7 cellular contexts compared by ENCODE assay signal in genomic region chrX:39261446-39262147, GRCh38.
DNase-seq lines count a peak whose midpoint lies in the region; ATAC-seq and TF ChIP-seq lines count a peak whose summit lies in the region.

No MANE protein-coding gene starts in this region.

- no peaks in the 10 kb centered on the region for H3K36me3 Mint-ChIP-seq in brain

- peak; percentile 8 for DNase-seq in HCEC 1CT
- peak; percentile 14 for DNase-seq in NCI-H774 (lab: John Stamatoyannopoulos, UW)
- DNase-seq in right lobe of liver = no peak

- H3F3A ChIP-seq in DOHH2 (ENCODE audit: control insufficient read depth, insufficient read depth) = no peaks in the 10 kb centered on the region

- no peaks in the 10 kb centered on the region for H3K9me2 ChIP-seq in DOHH2 (replicated peaks; ENCODE audit: control insufficient read depth, low read length)

- no peak for TF ChIP-seq POLR2A in right lobe of liver (IDR thresholded peaks at IDR 0.05)

- H3K4me2 ChIP-seq in DOHH2 (ENCODE audit: low read length) = no peak overlapping the region

- H3K27me3 ChIP-seq in DOHH2 (ENCODE audit: control insufficient read depth, low read length) (no peaks in the 10 kb centered on the region), right lobe of liver (no peaks in the 10 kb centered on the region)

- no peaks in the 10 kb centered on the region for H4K20me1 ChIP-seq in DOHH2 (ENCODE audit: control insufficient read depth, insufficient read depth, low read depth, low read length)

- TF ChIP-seq CTCF in DOHH2 (IDR thresholded peaks at IDR 0.05; ENCODE audit: low read depth, low read length, poor library complexity, severe bottlenecking) (peak; percentile 51), brain (conservative IDR thresholded peaks at IDR 0.05) (peak; percentile 59 to 78), right lobe of liver (IDR thresholded peaks at IDR 0.05) (peak; percentile 46 to 62 (median 60))

- H3K4me3 ChIP-seq in DOHH2 (ENCODE audit: low read length) (no peak overlapping the region), right lobe of liver (no peak overlapping the region)

- H3K27ac ChIP-seq in DOHH2 (ENCODE audit: low read depth, low read length) = no peak overlapping the region
- H3K27ac ChIP-seq in right lobe of liver = no peak overlapping the region

- 25% methylated on average over 1 of the region's 1 CpG for WGBS in right lobe of liver (ENCODE audit: insufficient coverage, low coverage, low lambda C conversion rate, missing lambda C conversion rate)

- no peaks in the 10 kb centered on the region for H3K36me3 ChIP-seq in DOHH2 (ENCODE audit: control insufficient read depth, low read length)
- H3K36me3 ChIP-seq in right lobe of liver = no peaks in the 10 kb centered on the region

- H3K79me2 ChIP-seq in DOHH2 (ENCODE audit: control insufficient read depth, low read length) = no peaks in the 10 kb centered on the region

- peak; percentile 42 to 55 (median 48) for ATAC-seq in right lobe of liver
- ATAC-seq in HG03521 (IDR thresholded peaks at IDR 0.05; ENCODE audit: unreplicated experiment) = no peak
- ATAC-seq in HG02970 (IDR thresholded peaks at IDR 0.05; ENCODE audit: low FRiP score, unreplicated experiment) = no peak

- no peak overlapping the region for H3K27ac Mint-ChIP-seq in brain

- no peaks in the 10 kb centered on the region for H3K9me3 ChIP-seq in DOHH2 (ENCODE audit: control insufficient read depth, insufficient read depth, low read length)
- H3K9me3 ChIP-seq in right lobe of liver = no peaks in the 10 kb centered on the region

- H3K4me1 ChIP-seq in DOHH2 (ENCODE audit: control insufficient read depth, low read length) (no peaks in the 10 kb centered on the region), right lobe of liver (no peaks in the 10 kb centered on the region)

- H3K4me1 Mint-ChIP-seq in brain = peaks cover 10% of the 10 kb centered on the region

- intact Hi-C loops in right lobe of liver (cut with DNase I) = no loop called here

- H3K27me3 Mint-ChIP-seq in brain = peaks cover 12% of the 10 kb centered on the region

- no peak overlapping the region for H3K4me3 Mint-ChIP-seq in brain

- H3K9me3 Mint-ChIP-seq in brain = peaks cover 0 to 9% (median 0%) of the 10 kb centered on the region in 5 experiments

Comparison
In these comparisons a context has a peak if more than half of its experiments do, and no peak if none do; other contexts are left out.
1. DNase-seq: peak in HCEC 1CT (single experiment) and NCI-H774 (single experiment); none in right lobe of liver (0 of 3).
2. ATAC-seq: peak in right lobe of liver (4 of 4); none in HG03521 (single experiment) and HG02970 (single experiment).
3. Peak in every context shown above with its lines, with median percentiles within 50 percentile points of each other: CTCF ChIP-seq.